Comparison of ENCODE assay signal across 15 cellular contexts in genomic region chr3:12175137-12175593, GRCh38. TPM values are rescaled to one million over a fixed set of nuclear protein-coding genes. Genes with fewer than 3 reads are reported as not detected.
DNase-seq lines count a peak whose midpoint lies in the region; ATAC-seq and TF ChIP-seq lines count a peak whose summit lies in the region.
"Had no signal": no experiment of that assay in that cellular context is flagged by ENCODE, and none has a peak within 500 bp of the region (broad histone marks: within the 10 kb centered on the region; RNA-seq: fewer than 3 reads in every experiment).

No MANE protein-coding gene starts in this region.

- no peak overlapping the region for H3K4me2 ChIP-seq in mesendoderm (ENCODE audit: low read length)

- no peaks in the 10 kb centered on the region for H3K79me1 ChIP-seq in mesendoderm (ENCODE audit: low read length)

- no peak for ATAC-seq in GM19455 (IDR thresholded peaks at IDR 0.05; ENCODE audit: unreplicated experiment)

- no peak overlapping the region for H3K4me3 ChIP-seq in AG10803 (ENCODE audit: low read length)
- H3K4me3 ChIP-seq in MG63 = no peak overlapping the region
- H3K4me3 ChIP-seq in suprapubic skin = no peak overlapping the region
- H3K4me3 ChIP-seq in mesendoderm (ENCODE audit: low read length) = no peak overlapping the region
- H3K4me3 ChIP-seq: gastroesophageal sphincter had no signal

- no peak overlapping the region for H2AK5ac ChIP-seq in mesendoderm (ENCODE audit: low read length)

- no peak overlapping the region for H3K56ac ChIP-seq in mesendoderm (ENCODE audit: low read length)

- TF ChIP-seq CTCF in AG10803 (conservative IDR thresholded peaks at IDR 0.05; ENCODE audit: low read length) (no peak), suprapubic skin (IDR thresholded peaks at IDR 0.05) (no peak)

- H3K18ac ChIP-seq in mesendoderm (ENCODE audit: low read length) = no peak overlapping the region

- H3K27ac ChIP-seq in suprapubic skin (no peak overlapping the region), mesendoderm (ENCODE audit: low read depth, low read length) (no peak overlapping the region)
- H3K27ac ChIP-seq: C4-2B, gastroesophageal sphincter had no signal

- H2BK120ac ChIP-seq in mesendoderm (ENCODE audit: low read depth, low read length) = no peak overlapping the region

- no peaks in the 10 kb centered on the region for H3K4me1 ChIP-seq in suprapubic skin
- no peaks in the 10 kb centered on the region for H3K4me1 ChIP-seq in mesendoderm (ENCODE audit: control insufficient read depth, low read depth, low read length)
- H3K4me1 ChIP-seq: gastroesophageal sphincter had no signal

- H3K4ac ChIP-seq in mesendoderm (ENCODE audit: low read depth, low read length) = no peak overlapping the region

- H3K27me3 ChIP-seq in MG63 (no peaks in the 10 kb centered on the region), suprapubic skin (no peaks in the 10 kb centered on the region), mesendoderm (ENCODE audit: insufficient read depth, low read length, poor library complexity) (no peaks in the 10 kb centered on the region)
- H3K27me3 ChIP-seq: gastroesophageal sphincter had no signal

- H4K5ac ChIP-seq in mesendoderm (ENCODE audit: low read length) = no peak overlapping the region

- H3K9me3 ChIP-seq in MG63 (0 out of 2 replicates have a peak, but pooled peaks cover 2% of the 10 kb centered on the region), suprapubic skin (no peaks in the 10 kb centered on the region)

- no peak for TF ChIP-seq EP300 in suprapubic skin (IDR thresholded peaks at IDR 0.05)

- no peak overlapping the region for H4K8ac ChIP-seq in mesendoderm (ENCODE audit: low read depth, low read length)

- no peaks in the 10 kb centered on the region for H3K36me3 ChIP-seq in MG63
- H3K36me3 ChIP-seq in suprapubic skin = no peaks in the 10 kb centered on the region
- H3K36me3 ChIP-seq in mesendoderm (ENCODE audit: control insufficient read depth, insufficient read depth, low read length) = no peaks in the 10 kb centered on the region
- H3K36me3 ChIP-seq: gastroesophageal sphincter had no signal

- DNase-seq in AG10803 (ENCODE audit: low read depth) (peak; percentile 40), MG63 (peak; percentile 29), astrocyte of the hippocampus (ENCODE audit: low read depth, low spot score) (peak; percentile 43), iris pigment epithelial cell (ENCODE audit: low read depth) (peak; percentile 58), RPMI8226 (no peak), suprapubic skin (ENCODE audit: low spot score in 2 of 2) (no peak), mesendoderm (no peak)
- DNase-seq: cortex of kidney; NCI-H2081 treated with DMSO at 0.1 percent for 48 hours; NCI-H510A; stimulated activated CD8-positive, alpha-beta memory T cell treated with anti-CD3 and anti-CD28 coated beads, Interleukin-4, amount 100 ng/mL, for 48 hours had no signal

- no peak overlapping the region for H3K23ac ChIP-seq in mesendoderm (ENCODE audit: low read length)

- no peaks in the 10 kb centered on the region for H3K79me2 ChIP-seq in mesendoderm (ENCODE audit: control insufficient read depth, insufficient read depth, low read length)

- H2BK15ac ChIP-seq in mesendoderm (replicated peaks; ENCODE audit: low read depth) = no peak overlapping the region

- TF ChIP-seq POLR2A in suprapubic skin (IDR thresholded peaks at IDR 0.05) = no peak

- no peak overlapping the region for H2BK5ac ChIP-seq in mesendoderm (ENCODE audit: low read length)

- no peak overlapping the region for H3K9ac ChIP-seq in mesendoderm (ENCODE audit: low read length)

- 36% methylated on average over 1 of the region's 1 CpG for WGBS in suprapubic skin
- WGBS in mesendoderm (ENCODE audit: extremely low coverage, insufficient coverage, low lambda C conversion rate) = no CpG with 5 or more reads among the region's 1 CpG

RNA-seq across cellular contexts. Expression of gene TIMP4, which starts 16.5 kb away (rescaled TPM):
- total RNA-seq in MG63 (2014; rRNA removed; shearing (Covaris generic); ENCODE audit: low replicate concordance) = 0.10 TPM in 1 of 2 replicates, not detected in the other
- 10 to 100 TPM in 3 of 4 donors, 1 to 10 TPM in 1; 6.9 to 24.5 (median 16.5) TPM for total RNA-seq in suprapubic skin
- polyA plus RNA-seq in mesendoderm (2013, experiment 1 of 2) = 10.4 TPM
- polyA plus RNA-seq in mesendoderm (2013, experiment 2 of 2) = 9.5 TPM
- total RNA-seq: activated naive CD4-positive, alpha-beta T cell treated with anti-CD3 and anti-CD28 coated beads, Interleukin-2, amount 50 U/mL, for 72 hours had no signal

Comparison
In these comparisons a context has a peak if more than half of its experiments do, and no peak if none do; other contexts are left out.
1. DNase-seq: peak in AG10803 (single experiment), MG63 (single experiment), astrocyte of the hippocampus (single experiment) and iris pigment epithelial cell (single experiment); none in RPMI8226 (single experiment), suprapubic skin (0 of 2) and mesendoderm (single experiment).